Comparison of ENCODE assay signal across 17 cellular contexts in genomic region chr5:135535420-135535819, GRCh38. TPM values are rescaled to one million over a fixed set of nuclear protein-coding genes. Genes with fewer than 3 reads are reported as not detected.
A peak's percentile ranks its signal among the peaks of the same experiment; 100 is the strongest.
DNase-seq lines count a peak whose midpoint lies in the region; ATAC-seq and TF ChIP-seq lines count a peak whose summit lies in the region.
"Had no signal": no experiment of that assay in that cellular context is flagged by ENCODE, and none has a peak within 500 bp of the region (broad histone marks: within the 10 kb centered on the region; RNA-seq: fewer than 3 reads in every experiment).

No MANE protein-coding gene starts in this region.

- H3K27ac Mint-ChIP-seq in brain (peak overlapping the region in 1 of 5 experiments; percentile 33), type B pancreatic cell (no peak overlapping the region)

- DNase-seq in NCI-H748 (lab: John Stamatoyannopoulos, UW; ENCODE audit: unreplicated experiment) (peak; percentile 42), NCI-H748 treated with DMSO at 0.1 percent for 48 hours (lab: John Stamatoyannopoulos, UW) (no peak), type B pancreatic cell (ENCODE audit: extremely low spot score, unreplicated experiment) (no peak), SKM-1 treated with dmso at 0.1 percent for 144 hours (lab: John Stamatoyannopoulos, UW; ENCODE audit: unreplicated experiment) (no peak)
- DNase-seq: activated CD4-positive, CD25-positive, alpha-beta regulatory T cell; activated naive CD4-positive, alpha-beta T cell treated with Interleukin-2 at 50 U/mL for 16 hours; CD8-positive, alpha-beta memory T cell; Kasumi-1; NCI-H446 had no signal

- no peak for TF ChIP-seq CTCF in brain (conservative IDR thresholded peaks at IDR 0.05)
- TF ChIP-seq CTCF in type B pancreatic cell (conservative IDR thresholded peaks at IDR 0.05) = no peak

- H3K4me3 Mint-ChIP-seq in brain (peak overlapping the region; percentile 40 to 74 (median 60)), type B pancreatic cell (peak overlapping the region; percentile 22)

- H3K4me1 Mint-ChIP-seq in brain (peaks cover 32% of the 10 kb centered on the region), type B pancreatic cell (ENCODE audit: unreplicated experiment) (peaks cover 17% of the 10 kb centered on the region)

- no peak overlapping the region for H3K9ac ChIP-seq in iPS-20b (ENCODE audit: low read depth, low read length)

- no peaks in the 10 kb centered on the region for H3K36me3 ChIP-seq in iPS-20b (ENCODE audit: insufficient read depth, low read depth, low read length)
- H3K36me3 ChIP-seq: cardiac muscle cell had no signal

- peaks cover 6% of the 10 kb centered on the region; the same call in 1 of the 2 replicates for H3K4me1 ChIP-seq in iPS-20b (ENCODE audit: insufficient read depth, low read length)

- H3K9me3 ChIP-seq in iPS-20b (ENCODE audit: insufficient read depth, low read depth, low read length) = peaks cover 16% of the 10 kb centered on the region

- H3K27me3 Mint-ChIP-seq in brain (peaks cover 100% of the 10 kb centered on the region), type B pancreatic cell (peaks cover 98% of the 10 kb centered on the region)

- peak overlapping the region; percentile 46; the same call in 1 of the 2 replicates for H3K4me3 ChIP-seq in iPS-20b (ENCODE audit: low read length)
- H3K4me3 ChIP-seq: cardiac muscle cell had no signal

- no peaks in the 10 kb centered on the region for H3K36me3 Mint-ChIP-seq in brain
- H3K36me3 Mint-ChIP-seq in type B pancreatic cell = no peaks in the 10 kb centered on the region
- H3K36me3 Mint-ChIP-seq: CD8-positive, alpha-beta memory T cell had no signal

- ATAC-seq in GM18498 (IDR thresholded peaks at IDR 0.05; ENCODE audit: unreplicated experiment) (no peak), GM19395 (IDR thresholded peaks at IDR 0.05; ENCODE audit: unreplicated experiment) (no peak)

- peaks cover 100% of the 10 kb centered on the region for H3K27me3 ChIP-seq in iPS-20b (ENCODE audit: insufficient read depth, low read length)

- no peak overlapping the region for H3K27ac ChIP-seq in iPS-20b (ENCODE audit: low read length)
- H3K27ac ChIP-seq: cardiac muscle cell, HL-60 had no signal

- H3K9me3 Mint-ChIP-seq in brain (peaks cover 8 to 29% (median 16%) of the 10 kb centered on the region in 5 experiments), type B pancreatic cell (no peaks in the 10 kb centered on the region)

RNA-seq across cellular contexts. Expression of gene NEUROG1, which starts 0.3 kb away (rescaled TPM):
- polyA plus RNA-seq in brain (ENCODE audit: insufficient read depth, low read depth, low replicate concordance) = 22.3 TPM
- total RNA-seq in type B pancreatic cell (ENCODE audit: low replicate concordance) = 3.7 TPM in 1 of 2 replicates, not detected in the other
- total RNA-seq: cardiac muscle cell; CD8-positive, alpha-beta memory T cell; glomerular endothelial cell; mucosa of gallbladder had no signal
- polyA plus RNA-seq: cardiac muscle cell; CD8-positive, alpha-beta memory T cell had no signal

RNA-seq across cellular contexts. Expression of gene CXCL14, which starts 43.4 kb away (rescaled TPM):
- 34.7 TPM for polyA plus RNA-seq in brain (ENCODE audit: insufficient read depth, low read depth, low replicate concordance)
- total RNA-seq in type B pancreatic cell (ENCODE audit: low replicate concordance) = 70.3 and 125 TPM in 2 replicates
- total RNA-seq: CD8-positive, alpha-beta memory T cell; glomerular endothelial cell had no signal
- polyA plus RNA-seq: CD8-positive, alpha-beta memory T cell had no signal
